8 cellular contexts compared by ENCODE assay signal in genomic region chr19:48170817-48171347, GRCh38. TPM values are rescaled to one million over a fixed set of nuclear protein-coding genes. Genes with fewer than 3 reads are reported as not detected.
A peak's percentile ranks its signal among the peaks of the same experiment; 100 is the strongest.
DNase-seq lines count a peak whose midpoint lies in the region; ATAC-seq and TF ChIP-seq lines count a peak whose summit lies in the region.

No MANE protein-coding gene starts in this region.

- H3K4me2 ChIP-seq in DOHH2 (ENCODE audit: low read length): peak overlapping the region; percentile 82
- peak overlapping the region; percentile 77 for H3K4me2 ChIP-seq in KMS-11

- peak overlapping the region; percentile 90 for H3K27ac Mint-ChIP-seq in central memory CD8-positive, alpha-beta T cell (ENCODE audit: low read depth)

- peak overlapping the region; percentile 84 for H3K4me3 Mint-ChIP-seq in central memory CD8-positive, alpha-beta T cell

- ATAC-seq in central memory CD8-positive, alpha-beta T cell (replicated peaks; ENCODE audit: extremely low read depth, poor library complexity, severe bottlenecking): no peak

- H3K27me3 ChIP-seq in DOHH2 (ENCODE audit: control insufficient read depth, low read length) (no peaks in the 10 kb centered on the region), KMS-11 (ENCODE audit: insufficient read depth, low read depth) (no peaks in the 10 kb centered on the region), muscle layer of colon (ENCODE audit: control insufficient read depth in 1 of 2, insufficient read depth in 2 of 2, low read length in 2 of 2) (no peaks in the 10 kb centered on the region)

- peaks cover 2% of the 10 kb centered on the region; the same call in 1 of the 2 replicates for H3F3A ChIP-seq in DOHH2 (ENCODE audit: control insufficient read depth, insufficient read depth)

- no peak for TF ChIP-seq CTCF in DOHH2 (IDR thresholded peaks at IDR 0.05; ENCODE audit: low read depth, low read length, poor library complexity, severe bottlenecking)
- TF ChIP-seq CTCF in KMS-11 (conservative IDR thresholded peaks at IDR 0.05; ENCODE audit: low read depth, low read length): no peak
- no peak for TF ChIP-seq CTCF in GM13976 (IDR thresholded peaks at IDR 0.05; ENCODE audit: borderline replicate concordance, control extremely low read depth, extremely low read depth, insufficient read depth, missing control alignments)

- H3K9ac ChIP-seq in KMS-11: peak overlapping the region; percentile 84; the same call in 1 of the 2 replicates
- H3K9ac ChIP-seq in muscle layer of colon (ENCODE audit: low read length): peak overlapping the region; percentile 69

- peaks cover 59% of the 10 kb centered on the region for H3K79me2 ChIP-seq in DOHH2 (ENCODE audit: control insufficient read depth, low read length)
- peaks cover 24% of the 10 kb centered on the region; the same call in 1 of the 2 replicates for H3K79me2 ChIP-seq in KMS-11 (ENCODE audit: insufficient read depth, low read depth)

- H3K4me1 ChIP-seq in DOHH2 (ENCODE audit: control insufficient read depth, low read length) (peaks cover 19% of the 10 kb centered on the region), KMS-11 (ENCODE audit: low read depth, poor library complexity, severe bottlenecking) (peaks cover 23% of the 10 kb centered on the region), muscle layer of colon (ENCODE audit: insufficient read depth, low read length) (peaks cover 6% of the 10 kb centered on the region)

- no peaks in the 10 kb centered on the region for H3K9me2 ChIP-seq in DOHH2 (replicated peaks; ENCODE audit: control insufficient read depth, low read length)

- no peaks in the 10 kb centered on the region for H3K9me3 Mint-ChIP-seq in central memory CD8-positive, alpha-beta T cell

- peaks cover 13% of the 10 kb centered on the region for H3K36me3 Mint-ChIP-seq in central memory CD8-positive, alpha-beta T cell (ENCODE audit: insufficient read depth)

- H4K20me1 ChIP-seq in DOHH2 (ENCODE audit: control insufficient read depth, insufficient read depth, low read depth, low read length) (peaks cover 13% of the 10 kb centered on the region; the same call in 1 of the 2 replicates), KMS-11 (ENCODE audit: insufficient read depth) (no peaks in the 10 kb centered on the region)

- H2AFZ ChIP-seq in KMS-11 (ENCODE audit: low read depth): peak overlapping the region; percentile 99; the same call in 1 of the 2 replicates

- peak overlapping the region; percentile 85 for H3K27ac ChIP-seq in DOHH2 (ENCODE audit: low read depth, low read length)
- H3K27ac ChIP-seq in KMS-11: no peak overlapping the region
- peak overlapping the region; percentile 77 for H3K27ac ChIP-seq in muscle layer of colon (ENCODE audit: low read depth, low read length)

- H3K27me3 Mint-ChIP-seq in central memory CD8-positive, alpha-beta T cell: no peaks in the 10 kb centered on the region

- peak in 1 of 2 donors; percentile 11 for DNase-seq in central memory CD8-positive, alpha-beta T cell (ENCODE audit: low spot score in 2 of 2)
- DNase-seq in ureter (ENCODE audit: low spot score): no peak
- DNase-seq in OCI-M2 (lab: John Stamatoyannopoulos, UW; ENCODE audit: unreplicated experiment): no peak
- DNase-seq in HuH-7.5 (ENCODE audit: low spot score): no peak
- DNase-seq in GM13976 (ENCODE audit: low spot score): no peak

- H3K4me3 ChIP-seq in DOHH2 (ENCODE audit: low read length): peak overlapping the region; percentile 100
- no peak overlapping the region for H3K4me3 ChIP-seq in KMS-11 (IDR thresholded peaks at IDR 0.05; ENCODE audit: insufficient read depth, low read depth, low read length)
- H3K4me3 ChIP-seq in muscle layer of colon (ENCODE audit: low read depth in 1 of 2, low read length in 2 of 2): peak overlapping the region; percentile 86 to 98

- in situ Hi-C loops in GM13976 (cut with MboI; ENCODE audit: low sequenced_read_pairs, unreplicated experiment): no loop called here

- H3K9me3 ChIP-seq in DOHH2 (ENCODE audit: control insufficient read depth, insufficient read depth, low read length): no peaks in the 10 kb centered on the region
- H3K9me3 ChIP-seq in muscle layer of colon (ENCODE audit: low read length): no peaks in the 10 kb centered on the region

- H3K36me3 ChIP-seq in DOHH2 (ENCODE audit: control insufficient read depth, low read length): peaks cover 46% of the 10 kb centered on the region
- no peaks in the 10 kb centered on the region for H3K36me3 ChIP-seq in KMS-11 (ENCODE audit: insufficient read depth)
- H3K36me3 ChIP-seq in muscle layer of colon (ENCODE audit: insufficient read depth, low read length): peaks cover 19% of the 10 kb centered on the region

- peaks cover 31% of the 10 kb centered on the region for H3K4me1 Mint-ChIP-seq in central memory CD8-positive, alpha-beta T cell

RNA-seq across cellular contexts. Expression of gene ZSWIM9, which starts 0.4 kb away (rescaled TPM):
- 5.2 TPM for total RNA-seq in ureter

RNA-seq across cellular contexts. Expression of gene LIG1, which starts 0.7 kb away (rescaled TPM):
- 25.5 TPM for total RNA-seq in ureter
